ENCODE assay signal across 2 cellular contexts in the genomic region with DNA sequence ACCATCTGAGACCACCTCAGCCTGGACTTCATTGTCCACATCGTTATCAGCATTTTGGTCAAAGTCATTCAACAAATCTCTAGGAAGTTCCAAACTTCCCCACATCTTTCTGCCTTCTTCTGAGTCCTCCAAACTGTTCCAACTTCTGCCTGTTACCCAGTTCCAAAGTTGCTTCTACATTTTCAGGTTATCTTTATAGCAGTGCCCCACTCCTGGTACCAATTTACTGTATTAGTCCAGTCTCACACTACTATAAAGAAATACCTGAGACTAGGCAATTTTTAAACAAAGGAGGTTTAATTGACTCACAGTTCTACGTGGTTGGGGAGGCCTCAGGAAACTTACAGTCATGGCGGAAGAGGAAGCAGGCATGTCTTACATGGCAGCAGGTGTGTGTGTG.
TF ChIP-seq lines count a peak whose summit lies in the region.

No MANE protein-coding gene starts in this region.

TF ChIP-seq in HEK293, 187 proteins besides CTCF, POLR2A, EP300 and RAD21:
- TF ChIP-seq ZNF707 (tag by site-specific recombination; IDR thresholded peaks at IDR 0.05) = peak; percentile 64

TF ChIP-seq in K562, 482 proteins besides CTCF, POLR2A, EP300 and RAD21:
- peak; percentile 84 for TF ChIP-seq ZNF707 (CRISPR knock-in tag; conservative IDR thresholded peaks at IDR 0.05)
